ENCODE assay signal across 1 cellular context in genomic region chr9:33737811-33738606, GRCh38.
TF ChIP-seq lines count a peak whose summit lies in the region.

No MANE protein-coding gene starts in this region.

TF ChIP-seq in Ishikawa, 13 proteins besides CTCF, POLR2A, EP300 and RAD21 (continued from another document):
- no peak for TF ChIP-seq MAX (IDR thresholded peaks at IDR 0.05)
- TF ChIP-seq USF1 (IDR thresholded peaks at IDR 0.05), result no peak
- no peak for TF ChIP-seq REST (IDR thresholded peaks at IDR 0.05; ENCODE audit: low read depth)
